1 cellular context compared by ENCODE assay signal in the genomic region with DNA sequence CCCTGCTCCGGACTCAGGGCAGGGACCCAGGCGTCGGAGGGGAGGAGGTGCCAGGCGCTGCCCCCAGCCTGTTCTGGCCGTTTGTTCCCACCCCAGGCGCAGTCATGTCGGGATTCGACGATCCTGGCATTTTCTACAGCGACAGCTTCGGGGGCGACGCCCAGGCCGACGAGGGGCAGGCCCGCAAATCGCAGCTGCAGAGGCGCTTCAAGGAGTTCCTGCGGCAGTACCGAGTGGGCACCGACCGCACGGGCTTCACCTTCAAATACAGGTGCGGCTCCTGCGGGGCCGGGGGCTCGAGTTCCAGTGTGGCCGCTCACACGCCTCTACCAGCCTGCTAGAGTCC.
A peak's percentile ranks its signal among the peaks of the same experiment; 100 is the strongest.
TF ChIP-seq lines count a peak whose summit lies in the region.

No MANE protein-coding gene starts in this region.

TF ChIP-seq in H1, 55 proteins besides CTCF, POLR2A, EP300 and RAD21:
- TF ChIP-seq KDM4A (IDR thresholded peaks at IDR 0.05; ENCODE audit: low read depth, low read length, severe bottlenecking): no peak
- 0 out of 4 replicates have a peak, but pooled peaks of 1 of the 2 experiments have one; percentile 24 for TF ChIP-seq SIN3A (conservative IDR thresholded peaks at IDR 0.05 in 1 of 2, IDR thresholded peaks at IDR 0.05 in 1 of 2; ENCODE audit: low read depth in 1 of 2, low read length in 2 of 2)
- no peak for TF ChIP-seq SAP30 (IDR thresholded peaks at IDR 0.05; ENCODE audit: insufficient read depth, insufficient replicate concordance, low read length)
- no peak for TF ChIP-seq CBX5 (IDR thresholded peaks at IDR 0.05; ENCODE audit: low read depth, low read length)
- no peak for TF ChIP-seq JUN (IDR thresholded peaks at IDR 0.05; ENCODE audit: low read depth, low read length)
- TF ChIP-seq POU5F1 (IDR thresholded peaks at IDR 0.05; ENCODE audit: low read depth, low read length): no peak
